In genomic region chr4:67744561-67745283, GRCh38 we compare ENCODE assay signal across 1 cellular context.
TF ChIP-seq lines count a peak whose summit lies in the region.

No MANE protein-coding gene starts in this region.

TF ChIP-seq in IMR-90, 13 proteins besides CTCF, POLR2A, EP300 and RAD21:
- TF ChIP-seq CHD1 (IDR thresholded peaks at IDR 0.05; ENCODE audit: low read depth, low read length): no peak
- no peak for TF ChIP-seq MXI1 (IDR thresholded peaks at IDR 0.05; ENCODE audit: borderline replicate concordance, low read depth, low read length)
- TF ChIP-seq MAFK (IDR thresholded peaks at IDR 0.05; ENCODE audit: low read depth, low read length): no peak
- no peak for TF ChIP-seq USF2 (IDR thresholded peaks at IDR 0.05; ENCODE audit: low read depth, low read length)
- TF ChIP-seq NFE2L2 (IDR thresholded peaks at IDR 0.05; ENCODE audit: low read depth, low read length): no peak
- TF ChIP-seq RCOR1 (IDR thresholded peaks at IDR 0.05; ENCODE audit: insufficient replicate concordance, low read length): no peak
- no peak for TF ChIP-seq SMC3 (IDR thresholded peaks at IDR 0.05; ENCODE audit: low read depth, low read length)
- no peak for TF ChIP-seq RFX5 (IDR thresholded peaks at IDR 0.05; ENCODE audit: low read depth, low read length)
- no peak for TF ChIP-seq CEBPB (IDR thresholded peaks at IDR 0.05; ENCODE audit: low read depth, low read length)
- no peak for TF ChIP-seq FOS (IDR thresholded peaks at IDR 0.05; ENCODE audit: low read depth, low read length)
- TF ChIP-seq BHLHE40 (IDR thresholded peaks at IDR 0.05; ENCODE audit: low read depth, low read length): no peak
- TF ChIP-seq MAZ (IDR thresholded peaks at IDR 0.05; ENCODE audit: borderline replicate concordance, low read depth, low read length): no peak
- TF ChIP-seq ELK1 (IDR thresholded peaks at IDR 0.05; ENCODE audit: borderline replicate concordance, low read depth, low read length): no peak
